In genomic region chr17:2179615-2180295, GRCh38 we compare ENCODE assay signal across 1 cellular context.
TF ChIP-seq lines count a peak whose summit lies in the region.

No MANE protein-coding gene starts in this region.

TF ChIP-seq in SK-N-SH, 30 proteins besides CTCF, POLR2A, EP300 and RAD21 (continued from another document):
- TF ChIP-seq REST (IDR thresholded peaks at IDR 0.05; ENCODE audit: low read depth, low read length) (peak; percentile 35; the same call in 1 of the 2 replicates), YY1 (IDR thresholded peaks at IDR 0.05; ENCODE audit: low read depth) (no peak), EZH2phosphoT487 (IDR thresholded peaks at IDR 0.05; ENCODE audit: borderline replicate concordance, low read depth) (no peak), JUND (IDR thresholded peaks at IDR 0.05) (peak; percentile 70; the same call in 1 of the 2 replicates), CHD2 (IDR thresholded peaks at IDR 0.05; ENCODE audit: low read length, partially characterized antibody) (peak; percentile 85), FOXM1 (IDR thresholded peaks at IDR 0.05; ENCODE audit: low read depth) (no peak), NRF1 (IDR thresholded peaks at IDR 0.05; ENCODE audit: low read depth, low read length) (no peak), MXI1 (IDR thresholded peaks at IDR 0.05; ENCODE audit: low read depth, low read length) (no peak), MAX (IDR thresholded peaks at IDR 0.05; ENCODE audit: low read depth) (peak; percentile 77; the same call in 1 of the 2 replicates)
